In the genomic region with DNA sequence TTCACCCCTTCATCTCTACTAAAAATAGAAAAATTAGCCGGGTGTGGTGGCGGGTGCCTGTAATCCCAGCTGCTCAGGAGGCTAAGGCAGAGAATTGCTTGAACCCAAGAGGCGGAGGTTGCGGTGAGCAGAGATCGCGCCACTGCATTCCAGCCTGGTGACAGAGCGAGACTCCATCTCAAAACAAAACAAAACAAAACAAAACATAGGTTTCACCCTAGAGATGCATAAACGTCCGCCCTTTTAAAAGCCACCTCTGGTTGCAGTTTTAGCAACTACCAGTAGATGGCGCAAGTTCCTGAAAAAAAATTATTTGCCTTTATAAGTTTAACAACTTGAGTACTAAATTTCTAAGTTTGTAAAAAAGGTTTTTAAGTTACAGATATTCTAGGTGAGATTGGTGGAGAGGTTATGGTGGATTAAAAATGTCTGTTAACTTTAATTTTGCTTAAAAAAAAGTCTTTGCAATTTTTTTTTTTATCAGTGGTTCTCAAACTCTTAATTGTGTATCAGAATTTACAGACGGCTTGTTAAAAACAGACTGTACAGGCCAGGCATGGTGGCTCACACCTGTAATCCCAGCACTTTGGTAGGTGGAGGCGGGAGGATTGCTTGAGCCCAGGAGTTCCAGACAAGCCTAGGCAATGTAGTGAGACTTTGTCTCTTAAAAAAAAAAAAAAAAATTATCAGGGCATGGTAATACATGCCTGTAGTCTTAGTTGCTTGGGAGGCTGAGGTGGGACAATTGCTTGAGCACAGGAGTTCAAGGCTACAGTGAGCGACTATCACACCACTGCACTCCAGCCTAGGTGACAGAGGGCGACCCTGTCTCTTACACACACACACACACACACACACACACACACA, we compare ENCODE assay signal across 8 cellular contexts. TPM values are rescaled to one million over a fixed set of nuclear protein-coding genes. Genes with fewer than 3 reads are reported as not detected.
DNase-seq lines count a peak whose midpoint lies in the region; ATAC-seq and TF ChIP-seq lines count a peak whose summit lies in the region.

No MANE protein-coding gene starts in this region.

- WGBS in gastroesophageal sphincter (ENCODE audit: low coverage in 1 of 2), 2 donors = 32 to 57% methylated on average over 6 to 9 of the region's 14 CpGs

- POLR2A ChIA-PET in PC-9 (lab: Charles Lee; ENCODE audit: unreplicated experiment) = no interaction called here

- H3K9me3 ChIP-seq in PC-9 (ENCODE audit: insufficient read depth, low read depth) (no peaks in the 10 kb centered on the region), gastroesophageal sphincter (no peaks in the 10 kb centered on the region)

- no peaks in the 10 kb centered on the region for H3K79me2 ChIP-seq in PC-9 (ENCODE audit: low read depth)

- no TSS peak for BruUV-seq in PC-9 (replicated peaks; lab: Mats Ljungman, UMichigan)

- TF ChIP-seq CTCF in PC-9 (conservative IDR thresholded peaks at IDR 0.05) (peak; percentile 84), gastroesophageal sphincter (IDR thresholded peaks at IDR 0.05) (peak; percentile 70 to 85 (median 78))

- CTCF ChIA-PET in PC-9 (lab: Charles Lee) = no interaction called here

- H3F3A ChIP-seq in PC-9 (ENCODE audit: insufficient read depth, low read depth) = no peaks in the 10 kb centered on the region; the same call in 1 of the 2 replicates

- H2AFZ ChIP-seq in PC-9 = no peak overlapping the region

- H3K27me3 ChIP-seq in PC-9 (ENCODE audit: insufficient read depth, low read depth) (no peaks in the 10 kb centered on the region), gastroesophageal sphincter (no peaks in the 10 kb centered on the region)

- TF ChIP-seq POLR2A in gastroesophageal sphincter (IDR thresholded peaks at IDR 0.05) = no peak

- DNase-seq in D341Med (ENCODE audit: low spot score) (peak; percentile 33), PC-9 (peak; percentile 38 to 53), putamen (ENCODE audit: low spot score) (peak; percentile 34), NCI-H1048 (lab: John Stamatoyannopoulos, UW) (no peak), NCI-H2081 treated with DMSO at 0.1 percent for 48 hours (lab: John Stamatoyannopoulos, UW) (no peak)
- peak; percentile 73 for DNase-seq in activated effector memory CD4-positive, alpha-beta T cell treated with anti-CD3 and anti-CD28 coated beads, Interleukin-2, amount 50 U/mL, for 16 hours

- intact Hi-C loops in PC-9 (cut with micrococcal nuclease; ENCODE audit: unreplicated experiment) = loop anchor here (2.0 kb wide), 1 partner anchor 58 kb away; no protein-coding TSS in a partner anchor

- no peak overlapping the region for H3K4me3 ChIP-seq in PC-9
- H3K4me3 ChIP-seq in gastroesophageal sphincter = no peak overlapping the region

- no peak for TF ChIP-seq EP300 in gastroesophageal sphincter (IDR thresholded peaks at IDR 0.05)

- H4K20me1 ChIP-seq in PC-9 (ENCODE audit: insufficient read depth) = no peaks in the 10 kb centered on the region

- peaks cover 6% of the 10 kb centered on the region; the same call in 1 of the 2 replicates for H3K36me3 ChIP-seq in PC-9 (ENCODE audit: low read depth)
- peaks cover 0 to 37% of the 10 kb centered on the region in 2 donors for H3K36me3 ChIP-seq in gastroesophageal sphincter

- ATAC-seq in HG02938 (IDR thresholded peaks at IDR 0.05; ENCODE audit: unreplicated experiment) (peak; percentile 51), gastroesophageal sphincter (no peak)

- H3K27ac ChIP-seq in PC-9 = 0 out of 2 replicates have a peak overlapping the region, but pooled peaks have one; percentile 32
- no peak overlapping the region for H3K27ac ChIP-seq in gastroesophageal sphincter

- H3K4me2 ChIP-seq in PC-9 = no peak overlapping the region

- no peaks in the 10 kb centered on the region for H3K9me2 ChIP-seq in PC-9 (ENCODE audit: insufficient read depth)

- peaks cover 16% of the 10 kb centered on the region for H3K4me1 ChIP-seq in PC-9 (replicated peaks; ENCODE audit: insufficient read depth)
- H3K4me1 ChIP-seq in gastroesophageal sphincter = peaks cover 0 to 15% (median 0%) of the 10 kb centered on the region in 3 donors

RNA-seq across cellular contexts. Expression of gene NAA16, which starts 42.1 kb away (rescaled TPM):
- total RNA-seq in PC-9 (2021) (11.0 and 12.1 TPM in 2 replicates), gastroesophageal sphincter (10 to 100 TPM; 15.5 to 33.5 (median 17.1) TPM)

Comparison
In these comparisons a context has a peak if more than half of its experiments do, and no peak if none do; other contexts are left out.
1. DNase-seq: peak in D341Med (single experiment), PC-9 (2 of 2), activated effector memory CD4-positive, alpha-beta T cell treated with anti-CD3 and anti-CD28 coated beads, Interleukin-2, amount 50 U/mL, for 16 hours (single experiment) and putamen (single experiment); none in NCI-H1048 (single experiment) and NCI-H2081 treated with DMSO at 0.1 percent for 48 hours (single experiment).